In genomic region chr5:142499591-142500384, GRCh38 we compare ENCODE assay signal across 1 cellular context.
TF ChIP-seq lines count a peak whose summit lies in the region.

No MANE protein-coding gene starts in this region.

TF ChIP-seq in HepG2, 621 proteins besides CTCF, POLR2A, EP300 and RAD21 (continued from another document and continues in another):
- TF ChIP-seq BORCS8-MEF2B (CRISPR knock-in tag; IDR thresholded peaks at IDR 0.05) (no peak), ZNF44 (CRISPR knock-in tag; IDR thresholded peaks at IDR 0.05) (no peak), IRF2 (CRISPR knock-in tag; IDR thresholded peaks at IDR 0.05) (no peak), FOXK2 (IDR thresholded peaks at IDR 0.05) (no peak), NR2F6 (IDR thresholded peaks at IDR 0.05) (0 out of 2 replicates have a peak, but pooled peaks have one; percentile 39), NR2F6 (CRISPR knock-in tag; IDR thresholded peaks at IDR 0.05) (peak; percentile 29; the same call in 1 of the 2 replicates), ZNF549 (CRISPR knock-in tag; IDR thresholded peaks at IDR 0.05) (no peak), ZNF768 (CRISPR knock-in tag; IDR thresholded peaks at IDR 0.05) (no peak), JUN (CRISPR knock-in tag; IDR thresholded peaks at IDR 0.05) (no peak), SOX13 (IDR thresholded peaks at IDR 0.05) (no peak), SOX13 (CRISPR knock-in tag; conservative IDR thresholded peaks at IDR 0.05 in 1 of 2, IDR thresholded peaks at IDR 0.05 in 1 of 2) (no peak; a peak in 1 of 4 replicates), LCORL (IDR thresholded peaks at IDR 0.05) (peak; percentile 45; the same call in 1 of the 2 replicates), LCORL (CRISPR knock-in tag; IDR thresholded peaks at IDR 0.05) (peak; percentile 64), SMARCC2 (IDR thresholded peaks at IDR 0.05) (no peak), ZNF33A (CRISPR knock-in tag; IDR thresholded peaks at IDR 0.05; ENCODE audit: borderline replicate concordance) (no peak), FOXP4 (CRISPR knock-in tag; IDR thresholded peaks at IDR 0.05) (peak; percentile 54; the same call in 1 of the 2 replicates), GATA4 (IDR thresholded peaks at IDR 0.05; ENCODE audit: borderline replicate concordance, low read depth) (no peak), ISL2 (CRISPR knock-in tag; IDR thresholded peaks at IDR 0.05) (no peak), TSC22D2 (CRISPR knock-in tag; IDR thresholded peaks at IDR 0.05; ENCODE audit: borderline replicate concordance) (no peak), ZNF225 (CRISPR knock-in tag; IDR thresholded peaks at IDR 0.05) (no peak), TFAP4 (IDR thresholded peaks at IDR 0.05; ENCODE audit: borderline replicate concordance, low read depth) (peak; percentile 11; the same call in 1 of the 2 replicates), CERS6 (CRISPR knock-in tag; IDR thresholded peaks at IDR 0.05) (no peak), NFYC (CRISPR knock-in tag; IDR thresholded peaks at IDR 0.05) (no peak), PHF21A (CRISPR knock-in tag; IDR thresholded peaks at IDR 0.05) (peak; percentile 59; the same call in 1 of the 2 replicates), ZNF512B (CRISPR knock-in tag; IDR thresholded peaks at IDR 0.05; ENCODE audit: borderline replicate concordance) (no peak), MIER2 (CRISPR knock-in tag; IDR thresholded peaks at IDR 0.05) (0 out of 2 replicates have a peak, but pooled peaks have one; percentile 24), ZNF451 (CRISPR knock-in tag; IDR thresholded peaks at IDR 0.05) (no peak), ZNF224 (CRISPR knock-in tag; IDR thresholded peaks at IDR 0.05) (no peak), HCFC1 (IDR thresholded peaks at IDR 0.05; ENCODE audit: low read depth, low read length) (no peak), ZNF660 (CRISPR knock-in tag; IDR thresholded peaks at IDR 0.05; ENCODE audit: borderline replicate concordance, low read depth) (no peak), HNRNPL (IDR thresholded peaks at IDR 0.05; ENCODE audit: low read depth, low read length) (no peak), CCDC6 (CRISPR knock-in tag; IDR thresholded peaks at IDR 0.05) (no peak), ZNF253 (CRISPR knock-in tag; IDR thresholded peaks at IDR 0.05; ENCODE audit: borderline replicate concordance) (no peak), ZNF30 (CRISPR knock-in tag; IDR thresholded peaks at IDR 0.05) (no peak), ETS1 (CRISPR knock-in tag; IDR thresholded peaks at IDR 0.05) (no peak), HIVEP1 (CRISPR knock-in tag; IDR thresholded peaks at IDR 0.05) (no peak), FOXC1 (CRISPR knock-in tag; IDR thresholded peaks at IDR 0.05; ENCODE audit: borderline replicate concordance) (no peak), RBM22 (optimal IDR thresholded peaks at IDR 0.05; ENCODE audit: low read length) (no peak), SSRP1 (CRISPR knock-in tag; IDR thresholded peaks at IDR 0.05) (no peak)
- TF ChIP-seq, protein P1, sequence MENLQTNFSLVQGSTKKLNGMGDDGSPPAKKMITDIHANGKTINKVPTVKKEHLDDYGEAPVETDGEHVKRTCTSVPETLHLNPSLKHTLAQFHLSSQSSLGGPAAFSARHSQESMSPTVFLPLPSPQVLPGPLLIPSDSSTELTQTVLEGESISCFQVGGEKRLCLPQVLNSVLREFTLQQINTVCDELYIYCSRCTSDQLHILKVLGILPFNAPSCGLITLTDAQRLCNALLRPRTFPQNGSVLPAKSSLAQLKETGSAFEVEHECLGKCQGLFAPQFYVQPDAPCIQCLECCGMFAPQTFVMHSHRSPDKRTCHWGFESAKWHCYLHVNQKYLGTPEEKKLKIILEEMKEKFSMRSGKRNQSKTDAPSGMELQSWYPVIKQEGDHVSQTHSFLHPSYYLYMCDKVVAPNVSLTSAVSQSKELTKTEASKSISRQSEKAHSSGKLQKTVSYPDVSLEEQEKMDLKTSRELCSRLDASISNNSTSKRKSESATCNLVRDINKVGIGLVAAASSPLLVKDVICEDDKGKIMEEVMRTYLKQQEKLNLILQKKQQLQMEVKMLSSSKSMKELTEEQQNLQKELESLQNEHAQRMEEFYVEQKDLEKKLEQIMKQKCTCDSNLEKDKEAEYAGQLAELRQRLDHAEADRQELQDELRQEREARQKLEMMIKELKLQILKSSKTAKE (CRISPR knock-in tag; IDR thresholded peaks at IDR 0.05; ENCODE audit: borderline replicate concordance), result no peak
- TF ChIP-seq, protein P2, sequence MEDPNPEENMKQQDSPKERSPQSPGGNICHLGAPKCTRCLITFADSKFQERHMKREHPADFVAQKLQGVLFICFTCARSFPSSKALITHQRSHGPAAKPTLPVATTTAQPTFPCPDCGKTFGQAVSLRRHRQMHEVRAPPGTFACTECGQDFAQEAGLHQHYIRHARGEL (CRISPR knock-in tag; IDR thresholded peaks at IDR 0.05), result no peak
- TF ChIP-seq, protein P3, sequence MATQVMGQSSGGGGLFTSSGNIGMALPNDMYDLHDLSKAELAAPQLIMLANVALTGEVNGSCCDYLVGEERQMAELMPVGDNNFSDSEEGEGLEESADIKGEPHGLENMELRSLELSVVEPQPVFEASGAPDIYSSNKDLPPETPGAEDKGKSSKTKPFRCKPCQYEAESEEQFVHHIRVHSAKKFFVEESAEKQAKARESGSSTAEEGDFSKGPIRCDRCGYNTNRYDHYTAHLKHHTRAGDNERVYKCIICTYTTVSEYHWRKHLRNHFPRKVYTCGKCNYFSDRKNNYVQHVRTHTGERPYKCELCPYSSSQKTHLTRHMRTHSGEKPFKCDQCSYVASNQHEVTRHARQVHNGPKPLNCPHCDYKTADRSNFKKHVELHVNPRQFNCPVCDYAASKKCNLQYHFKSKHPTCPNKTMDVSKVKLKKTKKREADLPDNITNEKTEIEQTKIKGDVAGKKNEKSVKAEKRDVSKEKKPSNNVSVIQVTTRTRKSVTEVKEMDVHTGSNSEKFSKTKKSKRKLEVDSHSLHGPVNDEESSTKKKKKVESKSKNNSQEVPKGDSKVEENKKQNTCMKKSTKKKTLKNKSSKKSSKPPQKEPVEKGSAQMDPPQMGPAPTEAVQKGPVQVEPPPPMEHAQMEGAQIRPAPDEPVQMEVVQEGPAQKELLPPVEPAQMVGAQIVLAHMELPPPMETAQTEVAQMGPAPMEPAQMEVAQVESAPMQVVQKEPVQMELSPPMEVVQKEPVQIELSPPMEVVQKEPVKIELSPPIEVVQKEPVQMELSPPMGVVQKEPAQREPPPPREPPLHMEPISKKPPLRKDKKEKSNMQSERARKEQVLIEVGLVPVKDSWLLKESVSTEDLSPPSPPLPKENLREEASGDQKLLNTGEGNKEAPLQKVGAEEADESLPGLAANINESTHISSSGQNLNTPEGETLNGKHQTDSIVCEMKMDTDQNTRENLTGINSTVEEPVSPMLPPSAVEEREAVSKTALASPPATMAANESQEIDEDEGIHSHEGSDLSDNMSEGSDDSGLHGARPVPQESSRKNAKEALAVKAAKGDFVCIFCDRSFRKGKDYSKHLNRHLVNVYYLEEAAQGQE (IDR thresholded peaks at IDR 0.05; ENCODE audit: borderline replicate concordance in 1 of 2, low read depth in 1 of 2, low read length in 2 of 2), result no peak
- TF ChIP-seq, protein P4, sequence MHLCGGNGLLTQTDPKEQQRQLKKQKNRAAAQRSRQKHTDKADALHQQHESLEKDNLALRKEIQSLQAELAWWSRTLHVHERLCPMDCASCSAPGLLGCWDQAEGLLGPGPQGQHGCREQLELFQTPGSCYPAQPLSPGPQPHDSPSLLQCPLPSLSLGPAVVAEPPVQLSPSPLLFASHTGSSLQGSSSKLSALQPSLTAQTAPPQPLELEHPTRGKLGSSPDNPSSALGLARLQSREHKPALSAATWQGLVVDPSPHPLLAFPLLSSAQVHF (CRISPR knock-in tag; IDR thresholded peaks at IDR 0.05), result no peak
- TF ChIP-seq, protein P5, sequence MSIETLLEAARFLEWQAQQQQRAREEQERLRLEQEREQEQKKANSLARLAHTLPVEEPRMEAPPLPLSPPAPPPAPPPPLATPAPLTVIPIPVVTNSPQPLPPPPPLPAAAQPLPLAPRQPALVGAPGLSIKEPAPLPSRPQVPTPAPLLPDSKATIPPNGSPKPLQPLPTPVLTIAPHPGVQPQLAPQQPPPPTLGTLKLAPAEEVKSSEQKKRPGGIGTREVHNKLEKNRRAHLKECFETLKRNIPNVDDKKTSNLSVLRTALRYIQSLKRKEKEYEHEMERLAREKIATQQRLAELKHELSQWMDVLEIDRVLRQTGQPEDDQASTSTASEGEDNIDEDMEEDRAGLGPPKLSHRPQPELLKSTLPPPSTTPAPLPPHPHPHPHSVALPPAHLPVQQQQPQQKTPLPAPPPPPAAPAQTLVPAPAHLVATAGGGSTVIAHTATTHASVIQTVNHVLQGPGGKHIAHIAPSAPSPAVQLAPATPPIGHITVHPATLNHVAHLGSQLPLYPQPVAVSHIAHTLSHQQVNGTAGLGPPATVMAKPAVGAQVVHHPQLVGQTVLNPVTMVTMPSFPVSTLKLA (IDR thresholded peaks at IDR 0.05), result no peak
